22 cellular contexts compared by ENCODE assay signal in the genomic region with DNA sequence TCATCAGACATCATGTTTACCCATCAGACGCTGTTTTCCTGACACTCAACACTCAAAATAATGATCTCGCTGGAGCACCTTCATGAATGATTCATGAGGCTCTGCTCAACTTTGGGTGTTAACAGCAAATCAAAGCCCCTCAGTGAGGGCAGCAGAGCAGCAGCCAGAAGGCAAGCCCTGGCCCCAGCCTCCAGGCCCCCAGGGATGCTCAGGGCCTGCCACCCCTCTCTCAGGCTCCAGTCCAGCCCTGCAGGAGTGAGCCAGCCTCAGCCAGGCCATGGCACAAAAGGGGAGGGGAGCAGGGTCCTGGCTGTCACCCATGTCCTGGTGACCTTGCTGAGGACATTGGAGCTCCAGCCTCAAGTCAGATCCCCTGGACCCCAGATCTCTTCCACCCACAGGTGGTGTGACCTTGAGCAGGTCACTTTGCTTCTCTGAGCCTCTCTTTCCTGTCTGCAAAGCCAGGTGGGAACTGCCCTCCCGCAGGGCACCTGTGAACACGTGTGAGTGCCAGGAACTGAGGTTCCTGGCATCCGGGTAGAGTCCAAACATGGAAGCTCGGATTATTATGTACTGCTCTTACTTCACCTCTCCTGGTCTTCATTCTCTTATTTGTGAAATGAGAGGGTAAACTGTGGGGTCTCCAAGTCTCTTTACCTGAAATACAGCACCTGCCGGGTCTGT.
DNase-seq lines count a peak whose midpoint lies in the region; ATAC-seq and TF ChIP-seq lines count a peak whose summit lies in the region.
"Had no signal": no experiment of that assay in that cellular context is flagged by ENCODE, and none has a peak within 500 bp of the region (broad histone marks: within the 10 kb centered on the region; RNA-seq: fewer than 3 reads in every experiment).

No MANE protein-coding gene starts in this region.

- peaks cover 11% of the 10 kb centered on the region for H3K36me3 Mint-ChIP-seq in endodermal cell (ENCODE audit: low read depth)
- H3K36me3 Mint-ChIP-seq in activated CD8-positive, alpha-beta T cell treated with anti-CD3 and anti-CD28 coated beads for 36 hours (ENCODE audit: low read depth), result no peaks in the 10 kb centered on the region
- H3K36me3 Mint-ChIP-seq: activated CD8-positive, alpha-beta memory T cell treated with anti-CD3 and anti-CD28 coated beads, Interleukin-2, amount 10 ng/mL, durations not matched to agents 7 days and 5 days; activated naive CD8-positive, alpha-beta T cell treated with anti-CD3 and anti-CD28 coated beads for 36 hours had no signal

- H3K36me3 ChIP-seq in HUES48 (ENCODE audit: control insufficient read depth, insufficient read depth, low read length) (no peaks in the 10 kb centered on the region), endodermal cell (ENCODE audit: control insufficient read depth, insufficient read depth, low read length) (no peaks in the 10 kb centered on the region)
- H3K36me3 ChIP-seq: brain microvascular endothelial cell, transverse colon had no signal

- WGBS in endodermal cell (ENCODE audit: insufficient coverage in 1 of 2, insufficient read length in 1 of 2), 2 experiments, result 86 to 88% methylated on average over 3 to 7 of the region's 7 CpGs

- peaks cover 6% of the 10 kb centered on the region; the same call in 1 of the 2 replicates for H3K9me3 ChIP-seq in HUES48 (ENCODE audit: control insufficient read depth, insufficient read depth, low read length)
- peaks cover 19% of the 10 kb centered on the region for H3K9me3 ChIP-seq in endodermal cell (ENCODE audit: control insufficient read depth, low read length)
- H3K9me3 ChIP-seq: Caco-2, psoas muscle, transverse colon had no signal

- no peak for ATAC-seq in activated CD8-positive, alpha-beta T cell treated with anti-CD3 and anti-CD28 coated beads for 36 hours
- ATAC-seq: activated CD8-positive, alpha-beta memory T cell treated with anti-CD3 and anti-CD28 coated beads, Interleukin-2, amount 10 ng/mL, durations not matched to agents 7 days and 5 days; activated T-helper 17 cell treated with anti-CD3 and anti-CD28 coated beads, Interleukin-2, amount 50 U/mL, for 72 hours; left cardiac atrium; psoas muscle; stimulated activated naive CD8-positive, alpha-beta T cell treated with anti-CD3 and anti-CD28 coated beads, Interleukin-15, amount 100 ng/mL, for 72 hours had no signal

- no peaks in the 10 kb centered on the region for H3K27me3 ChIP-seq in HUES48 (ENCODE audit: control insufficient read depth, insufficient read depth, low read length)
- no peaks in the 10 kb centered on the region for H3K27me3 ChIP-seq in endodermal cell (ENCODE audit: control insufficient read depth, insufficient read depth, low read length, poor library complexity, severe bottlenecking)
- H3K27me3 ChIP-seq: brain microvascular endothelial cell, transverse colon had no signal

- no peak for TF ChIP-seq CTCF in endodermal cell (conservative IDR thresholded peaks at IDR 0.05)
- no peak for TF ChIP-seq CTCF in activated CD8-positive, alpha-beta T cell treated with anti-CD3 and anti-CD28 coated beads for 36 hours (IDR thresholded peaks at IDR 0.05)

- H3K27ac ChIP-seq in HUES48 (ENCODE audit: low read depth, low read length) (peak overlapping the region; percentile 88), endodermal cell (ENCODE audit: low read depth, low read length) (no peak overlapping the region)
- H3K27ac ChIP-seq: brain microvascular endothelial cell, psoas muscle, transverse colon had no signal

- H3K27me3 Mint-ChIP-seq in endodermal cell (ENCODE audit: insufficient read depth), result peaks cover 2% of the 10 kb centered on the region
- no peaks in the 10 kb centered on the region for H3K27me3 Mint-ChIP-seq in activated CD8-positive, alpha-beta T cell treated with anti-CD3 and anti-CD28 coated beads for 36 hours
- H3K27me3 Mint-ChIP-seq: activated CD8-positive, alpha-beta memory T cell treated with anti-CD3 and anti-CD28 coated beads, Interleukin-2, amount 10 ng/mL, durations not matched to agents 7 days and 5 days had no signal

- CTCF ChIA-PET in activated CD8-positive, alpha-beta T cell treated with anti-CD3 and anti-CD28 coated beads for 36 hours (lab: Charles Lee), result no interaction called here

- H3K9me3 Mint-ChIP-seq in endodermal cell, result peaks cover 31% of the 10 kb centered on the region
- H3K9me3 Mint-ChIP-seq in activated CD8-positive, alpha-beta T cell treated with anti-CD3 and anti-CD28 coated beads for 36 hours, result no peaks in the 10 kb centered on the region
- H3K9me3 Mint-ChIP-seq: activated naive CD8-positive, alpha-beta T cell treated with anti-CD3 and anti-CD28 coated beads for 36 hours; activated T-helper 17 cell treated with anti-CD3 and anti-CD28 coated beads, Interleukin-2, amount 50 U/mL, for 72 hours; stimulated activated naive CD8-positive, alpha-beta T cell treated with anti-CD3 and anti-CD28 coated beads, Interleukin-15, amount 100 ng/mL, for 72 hours had no signal

- peaks cover 23% of the 10 kb centered on the region for H3K4me1 Mint-ChIP-seq in endodermal cell
- no peaks in the 10 kb centered on the region for H3K4me1 Mint-ChIP-seq in activated CD8-positive, alpha-beta T cell treated with anti-CD3 and anti-CD28 coated beads for 36 hours (ENCODE audit: low read depth)
- H3K4me1 Mint-ChIP-seq: activated CD8-positive, alpha-beta memory T cell treated with anti-CD3 and anti-CD28 coated beads, Interleukin-2, amount 10 ng/mL, durations not matched to agents 7 days and 5 days; activated naive CD8-positive, alpha-beta T cell treated with anti-CD3 and anti-CD28 coated beads for 36 hours; activated T-helper 17 cell treated with anti-CD3 and anti-CD28 coated beads, Interleukin-2, amount 50 U/mL, for 72 hours; stimulated activated naive CD8-positive, alpha-beta T cell treated with anti-CD3 and anti-CD28 coated beads, Interleukin-15, amount 100 ng/mL, for 72 hours had no signal

- H3K4me1 ChIP-seq in HUES48 (ENCODE audit: control insufficient read depth, insufficient read depth, low read length) (peaks cover 12% of the 10 kb centered on the region), endodermal cell (ENCODE audit: control insufficient read depth, insufficient read depth, low read length) (peaks cover 11% of the 10 kb centered on the region)
- H3K4me1 ChIP-seq: Caco-2, psoas muscle, transverse colon had no signal

- DNase-seq in NCI-H1436 treated with DMSO at 0.1 percent for 48 hours (lab: John Stamatoyannopoulos, UW), result peak; percentile 9
- DNase-seq in endodermal cell, result peak; percentile 71
- peak; percentile 54 for DNase-seq in posterior vena cava (ENCODE audit: low spot score)
- no peak for DNase-seq in activated CD8-positive, alpha-beta T cell treated with anti-CD3 and anti-CD28 coated beads for 36 hours
- no peak for DNase-seq in activated CD8-positive, alpha-beta memory T cell treated with anti-CD3 and anti-CD28 coated beads, Interleukin-2, amount 50 U/mL, for 4 hours
- no peak for DNase-seq in NCI-H526 (lab: John Stamatoyannopoulos, UW)
- DNase-seq: activated CD4-positive, alpha-beta T cell treated with anti-CD3 and anti-CD28 coated beads for 4 hours; activated CD8-positive, alpha-beta memory T cell treated with anti-CD3 and anti-CD28 coated beads, Interleukin-2, amount 10 ng/mL, durations not matched to agents 7 days and 5 days; activated naive CD8-positive, alpha-beta T cell treated with anti-CD3 and anti-CD28 coated beads for 36 hours; brain microvascular endothelial cell; Caco-2; left cardiac atrium; midbrain; NCI-H1694; NCI-H446; psoas muscle; small intestine; stimulated activated CD4-positive, alpha-beta T cell treated with anti-CD3 and anti-CD28 coated beads, Interleukin-4, amount 100 ng/mL, for 24 hours; stimulated activated naive CD8-positive, alpha-beta T cell treated with anti-CD3 and anti-CD28 coated beads, Interleukin-15, amount 100 ng/mL, for 72 hours; transverse colon had no signal

- H3K27ac Mint-ChIP-seq in endodermal cell, result peak overlapping the region; percentile 98
- no peak overlapping the region for H3K27ac Mint-ChIP-seq in activated CD8-positive, alpha-beta T cell treated with anti-CD3 and anti-CD28 coated beads for 36 hours
- H3K27ac Mint-ChIP-seq: activated CD8-positive, alpha-beta memory T cell treated with anti-CD3 and anti-CD28 coated beads, Interleukin-2, amount 10 ng/mL, durations not matched to agents 7 days and 5 days; activated naive CD8-positive, alpha-beta T cell treated with anti-CD3 and anti-CD28 coated beads for 36 hours; activated T-helper 17 cell treated with anti-CD3 and anti-CD28 coated beads, Interleukin-2, amount 50 U/mL, for 72 hours; stimulated activated naive CD8-positive, alpha-beta T cell treated with anti-CD3 and anti-CD28 coated beads, Interleukin-15, amount 100 ng/mL, for 72 hours had no signal

- POLR2A ChIA-PET in activated CD8-positive, alpha-beta T cell treated with anti-CD3 and anti-CD28 coated beads for 36 hours (lab: Charles Lee), result interaction anchor here (0.6 kb wide), 1 partner anchor 52 kb away, joined by 3 read pairs; no protein-coding TSS in a partner anchor

- peak overlapping the region; percentile 51 for H3K9ac ChIP-seq in HUES48 (ENCODE audit: low read depth, low read length)
- peak overlapping the region; percentile 4 for H3K9ac ChIP-seq in endodermal cell (ENCODE audit: extremely low read depth, low read length, poor library complexity, severe bottlenecking)

- intact Hi-C loops in posterior vena cava (cut with DNase I), result loop anchor here in 1 of 2 donors (2.0 kb wide), 1 partner anchor 29 kb away; no protein-coding TSS in a partner anchor
- intact Hi-C loops in activated CD8-positive, alpha-beta T cell treated with anti-CD3 and anti-CD28 coated beads for 36 hours (cut with micrococcal nuclease), result no loop called here

- H3K4me3 Mint-ChIP-seq in endodermal cell, result no peak overlapping the region
- H3K4me3 Mint-ChIP-seq in activated CD8-positive, alpha-beta T cell treated with anti-CD3 and anti-CD28 coated beads for 36 hours, result no peak overlapping the region
- H3K4me3 Mint-ChIP-seq: activated CD8-positive, alpha-beta memory T cell treated with anti-CD3 and anti-CD28 coated beads, Interleukin-2, amount 10 ng/mL, durations not matched to agents 7 days and 5 days; activated naive CD8-positive, alpha-beta T cell treated with anti-CD3 and anti-CD28 coated beads for 36 hours; activated T-helper 17 cell treated with anti-CD3 and anti-CD28 coated beads, Interleukin-2, amount 50 U/mL, for 72 hours; stimulated activated naive CD8-positive, alpha-beta T cell treated with anti-CD3 and anti-CD28 coated beads, Interleukin-15, amount 100 ng/mL, for 72 hours had no signal

- H3K4me3 ChIP-seq in HUES48 (ENCODE audit: low read depth, low read length) (no peak overlapping the region), endodermal cell (ENCODE audit: low read length) (no peak overlapping the region)
- H3K4me3 ChIP-seq: psoas muscle, transverse colon had no signal

Comparison
In these comparisons a context has a peak if more than half of its experiments do, and no peak if none do; other contexts are left out.
1. DNase-seq: peak in NCI-H1436 treated with DMSO at 0.1 percent for 48 hours (single experiment), endodermal cell (single experiment) and posterior vena cava (single experiment); none in activated CD8-positive, alpha-beta T cell treated with anti-CD3 and anti-CD28 coated beads for 36 hours (single experiment), activated CD8-positive, alpha-beta memory T cell treated with anti-CD3 and anti-CD28 coated beads, Interleukin-2, amount 50 U/mL, for 4 hours (single experiment) and NCI-H526 (0 of 2).